29 cellular contexts compared by ENCODE assay signal in the genomic region with DNA sequence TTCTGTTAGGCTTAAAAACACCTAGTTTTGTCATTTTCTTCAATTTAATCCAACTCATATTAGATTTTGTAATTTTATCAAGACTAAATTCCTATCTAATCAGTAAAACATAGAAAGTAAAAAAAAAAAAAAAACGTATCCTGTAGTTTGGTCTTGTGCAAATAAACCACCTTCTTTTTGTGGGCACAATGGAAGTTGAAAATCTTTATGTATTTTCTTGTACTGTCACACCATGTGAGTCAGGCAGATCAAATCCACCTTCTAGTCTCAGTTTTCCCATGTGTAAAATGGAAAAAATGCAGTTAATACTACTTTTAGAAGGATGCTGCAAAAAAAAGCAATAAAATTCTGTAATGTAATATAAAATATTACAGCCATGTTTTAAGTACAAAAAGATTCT.
"Had no signal": no experiment of that assay in that cellular context is flagged by ENCODE, and none has a peak within 500 bp of the region (broad histone marks: within the 10 kb centered on the region; RNA-seq: fewer than 3 reads in every experiment).

No MANE protein-coding gene starts in this region.

- H3K79me2 ChIP-seq: parathyroid adenoma had no signal

- H3K9me3 ChIP-seq: ovary, psoas muscle, right lobe of liver, sigmoid colon, suprapubic skin, testis, tibial artery, transverse colon, upper lobe of right lung, uterus had no signal

- FAIRE-seq: small intestine had no signal

- H3K9ac ChIP-seq: neural progenitor cell, parathyroid adenoma had no signal

- H3K4me1 ChIP-seq: neural progenitor cell, parathyroid adenoma, psoas muscle, right lobe of liver, sigmoid colon, suprapubic skin, testis, transverse colon, upper lobe of right lung, uterus had no signal

- H3K36me3 Mint-ChIP-seq: naive thymus-derived CD4-positive, alpha-beta T cell; natural killer cell; neural progenitor cell; stimulated activated effector memory CD8-positive, alpha-beta T cell treated with anti-CD3 and anti-CD28 coated beads, Interleukin-12 subunit alpha, Interleukin-12 subunit beta, amount 100 ng/mL, for 72 hours; stimulated activated naive B cell treated with anti-CD40 and anti-IgM and Interleukin-4, amounts not matched to agents 10 μg/mL and 1 μg/mL and 100 μg/mL, for 72 hours; type B pancreatic cell had no signal

- H3K4me3 Mint-ChIP-seq: naive thymus-derived CD4-positive, alpha-beta T cell; natural killer cell; nephron; neural progenitor cell; stimulated activated effector memory CD8-positive, alpha-beta T cell treated with anti-CD3 and anti-CD28 coated beads, Interleukin-12 subunit alpha, Interleukin-12 subunit beta, amount 100 ng/mL, for 72 hours; stimulated activated naive B cell treated with anti-CD40 and anti-IgM and Interleukin-4, amounts not matched to agents 10 μg/mL and 1 μg/mL and 100 μg/mL, for 72 hours; stimulated activated naive CD8-positive, alpha-beta T cell treated with anti-CD3 and anti-CD28 coated beads, Interleukin-15, amount 100 ng/mL, for 72 hours; type B pancreatic cell had no signal

- ATAC-seq: naive thymus-derived CD4-positive, alpha-beta T cell; natural killer cell; psoas muscle; right cardiac atrium; right lobe of liver; stimulated activated effector memory CD8-positive, alpha-beta T cell treated with anti-CD3 and anti-CD28 coated beads, Interleukin-12 subunit alpha, Interleukin-12 subunit beta, amount 100 ng/mL, for 72 hours; stimulated activated naive B cell treated with anti-CD40 and anti-IgM and Interleukin-4, amounts not matched to agents 10 μg/mL and 1 μg/mL and 100 μg/mL, for 72 hours; stimulated activated naive CD8-positive, alpha-beta T cell treated with anti-CD3 and anti-CD28 coated beads, Interleukin-15, amount 100 ng/mL, for 72 hours; stimulated activated naive CD8-positive, alpha-beta T cell treated with anti-CD3 and anti-CD28 coated beads, Interleukin-15, Interleukin-2, amounts not matched to agents 100 U/mL and 50 U/mL, for 24 hours; upper lobe of right lung had no signal

- H3K27me3 Mint-ChIP-seq: progenitor cell of endocrine pancreas; stimulated activated naive B cell treated with anti-CD40 and anti-IgM and Interleukin-4, amounts not matched to agents 10 μg/mL and 1 μg/mL and 100 μg/mL, for 72 hours; stimulated activated naive CD8-positive, alpha-beta T cell treated with anti-CD3 and anti-CD28 coated beads, Interleukin-15, amount 100 ng/mL, for 72 hours; type B pancreatic cell had no signal

- H3K27ac ChIP-seq: neural progenitor cell, ovary, parathyroid adenoma, psoas muscle, right lobe of liver, sigmoid colon, suprapubic skin, testis, tibial artery, transverse colon, upper lobe of right lung, uterus had no signal

- H3K36me3 ChIP-seq: neural progenitor cell, ovary, right lobe of liver, sigmoid colon, suprapubic skin, tibial artery, transverse colon, upper lobe of right lung, uterus had no signal

- H3K4me3 ChIP-seq: neural progenitor cell, ovary, psoas muscle, right lobe of liver, sigmoid colon, suprapubic skin, testis, tibial artery, transverse colon, upper lobe of right lung, uterus had no signal

- DNase-seq: naive thymus-derived CD4-positive, alpha-beta T cell; natural killer cell; ovary; posterior cingulate gyrus; psoas muscle; right cardiac atrium; right lobe of liver; sigmoid colon; small intestine; stimulated activated CD4-positive, alpha-beta T cell treated with anti-CD3 and anti-CD28 coated beads, Interleukin-15, amount 100 ng/mL, for 24 hours; stimulated activated CD4-positive, alpha-beta T cell treated with anti-CD3 and anti-CD28 coated beads, Interleukin-2, amount 100 ng/mL, for 24 hours; stimulated activated CD4-positive, alpha-beta T cell treated with anti-CD3 and anti-CD28 coated beads, Interleukin-2, amount 100 ng/mL, for 48 hours; stimulated activated CD4-positive, alpha-beta T cell treated with anti-CD3 and anti-CD28 coated beads, Interleukin-4, amount 100 ng/mL, for 24 hours; stimulated activated naive B cell treated with anti-CD40 and anti-IgM and Interleukin-4, amounts not matched to agents 10 μg/mL and 1 μg/mL and 100 μg/mL, for 72 hours; stimulated activated naive CD8-positive, alpha-beta T cell treated with anti-CD3 and anti-CD28 coated beads, Interleukin-15, amount 100 ng/mL, for 72 hours; stimulated activated naive CD8-positive, alpha-beta T cell treated with anti-CD3 and anti-CD28 coated beads, Interleukin-15, Interleukin-2, amounts not matched to agents 100 U/mL and 50 U/mL, for 24 hours; substantia nigra; testis; tibial artery; transverse colon; upper lobe of right lung; uterus had no signal

- H2AFZ ChIP-seq: neural progenitor cell, parathyroid adenoma had no signal

- H3K4me1 Mint-ChIP-seq: naive thymus-derived CD4-positive, alpha-beta T cell; natural killer cell; stimulated activated effector memory CD8-positive, alpha-beta T cell treated with anti-CD3 and anti-CD28 coated beads, Interleukin-12 subunit alpha, Interleukin-12 subunit beta, amount 100 ng/mL, for 72 hours; stimulated activated naive B cell treated with anti-CD40 and anti-IgM and Interleukin-4, amounts not matched to agents 10 μg/mL and 1 μg/mL and 100 μg/mL, for 72 hours; stimulated activated naive CD8-positive, alpha-beta T cell treated with anti-CD3 and anti-CD28 coated beads, Interleukin-15, amount 100 ng/mL, for 72 hours had no signal

- H3K27ac Mint-ChIP-seq: naive thymus-derived CD4-positive, alpha-beta T cell; natural killer cell; nephron; neural progenitor cell; progenitor cell of endocrine pancreas; stimulated activated effector memory CD8-positive, alpha-beta T cell treated with anti-CD3 and anti-CD28 coated beads, Interleukin-12 subunit alpha, Interleukin-12 subunit beta, amount 100 ng/mL, for 72 hours; stimulated activated naive B cell treated with anti-CD40 and anti-IgM and Interleukin-4, amounts not matched to agents 10 μg/mL and 1 μg/mL and 100 μg/mL, for 72 hours; stimulated activated naive CD8-positive, alpha-beta T cell treated with anti-CD3 and anti-CD28 coated beads, Interleukin-15, amount 100 ng/mL, for 72 hours; type B pancreatic cell had no signal

- H3K27me3 ChIP-seq: neural progenitor cell, ovary, right lobe of liver, sigmoid colon, suprapubic skin, testis, tibial artery, transverse colon, upper lobe of right lung, uterus had no signal

- H3K9me3 Mint-ChIP-seq: natural killer cell; neural progenitor cell; stimulated activated naive B cell treated with anti-CD40 and anti-IgM and Interleukin-4, amounts not matched to agents 10 μg/mL and 1 μg/mL and 100 μg/mL, for 72 hours had no signal

- H3K4me2 ChIP-seq: neural progenitor cell had no signal
